ENCODE assay signal across 1 cellular context in genomic region chr10:55043540-55043939, GRCh38.
TF ChIP-seq lines count a peak whose summit lies in the region.

No MANE protein-coding gene starts in this region.

TF ChIP-seq in HEK293, 187 proteins besides CTCF, POLR2A, EP300 and RAD21 (continued from another document and continues in another):
- peak; percentile 62 for TF ChIP-seq ZNF623 (tag by site-specific recombination; IDR thresholded peaks at IDR 0.05)
- no peak for TF ChIP-seq MZF1 (tag by site-specific recombination; IDR thresholded peaks at IDR 0.05; ENCODE audit: borderline replicate concordance)
- no peak for TF ChIP-seq ZNF155 (tag by site-specific recombination; IDR thresholded peaks at IDR 0.05)
- no peak for TF ChIP-seq ZSCAN23 (tag by site-specific recombination; IDR thresholded peaks at IDR 0.05)
- peak; percentile 77 for TF ChIP-seq ZNF518A (tag by site-specific recombination; conservative IDR thresholded peaks at IDR 0.05; ENCODE audit: low read depth)
- TF ChIP-seq HOXC10 (CRISPR knock-in tag; IDR thresholded peaks at IDR 0.05), result no peak
- TF ChIP-seq ZNF37A (tag by site-specific recombination; IDR thresholded peaks at IDR 0.05), result no peak
- TF ChIP-seq ZNF664 (tag by site-specific recombination; IDR thresholded peaks at IDR 0.05), result no peak
- no peak for TF ChIP-seq ZNF514 (tag by site-specific recombination; IDR thresholded peaks at IDR 0.05)
- no peak for TF ChIP-seq ZNF645 (tag by site-specific recombination; IDR thresholded peaks at IDR 0.05)
- TF ChIP-seq ZBTB8A (tag by site-specific recombination; IDR thresholded peaks at IDR 0.05), result peak; percentile 53; the same call in 1 of the 2 replicates
- TF ChIP-seq TRIM28 (IDR thresholded peaks at IDR 0.05; ENCODE audit: borderline replicate concordance, low read length), result no peak
- TF ChIP-seq ZNF610 (tag by site-specific recombination; IDR thresholded peaks at IDR 0.05; ENCODE audit: borderline replicate concordance), result no peak
- no peak for TF ChIP-seq ZNF23 (tag by site-specific recombination; IDR thresholded peaks at IDR 0.05; ENCODE audit: borderline replicate concordance)
- TF ChIP-seq KLF16 (tag by site-specific recombination; IDR thresholded peaks at IDR 0.05), result no peak
- TF ChIP-seq ZNF707 (tag by site-specific recombination; IDR thresholded peaks at IDR 0.05), result no peak
- no peak for TF ChIP-seq ZNF114 (tag by site-specific recombination; IDR thresholded peaks at IDR 0.05)
- no peak for TF ChIP-seq ZNF311 (tag by site-specific recombination; IDR thresholded peaks at IDR 0.05; ENCODE audit: borderline replicate concordance)
- no peak for TF ChIP-seq OVOL3 (tag by site-specific recombination; IDR thresholded peaks at IDR 0.05)
- peak; percentile 75 for TF ChIP-seq ZNF555 (tag by site-specific recombination; conservative IDR thresholded peaks at IDR 0.05)
- TF ChIP-seq GLIS2 (tag by site-specific recombination; IDR thresholded peaks at IDR 0.05), result no peak
- TF ChIP-seq ZNF600 (tag by site-specific recombination; IDR thresholded peaks at IDR 0.05), result no peak
- TF ChIP-seq ZNF624 (tag by site-specific recombination; IDR thresholded peaks at IDR 0.05), result no peak
- peak; percentile 79 for TF ChIP-seq ZBTB11 (tag by site-specific recombination; conservative IDR thresholded peaks at IDR 0.05; ENCODE audit: low read depth)
- TF ChIP-seq YY2 (tag by site-specific recombination; IDR thresholded peaks at IDR 0.05), result no peak
- no peak for TF ChIP-seq ZNF341 (tag by site-specific recombination; IDR thresholded peaks at IDR 0.05; ENCODE audit: low read depth)
- no peak for TF ChIP-seq ZNF184 (tag by site-specific recombination; IDR thresholded peaks at IDR 0.05)
- no peak for TF ChIP-seq ZNF561 (tag by site-specific recombination; IDR thresholded peaks at IDR 0.05; ENCODE audit: borderline replicate concordance)
- TF ChIP-seq ZFHX2 (tag by site-specific recombination; conservative IDR thresholded peaks at IDR 0.05), result no peak
- TF ChIP-seq ZBTB21 (tag by site-specific recombination; IDR thresholded peaks at IDR 0.05), result peak; percentile 29; the same call in 1 of the 2 replicates
- no peak for TF ChIP-seq GLI4 (tag by site-specific recombination; IDR thresholded peaks at IDR 0.05)
- TF ChIP-seq ZNF48 (tag by site-specific recombination; IDR thresholded peaks at IDR 0.05), result no peak
- TF ChIP-seq PBX3 (CRISPR knock-in tag; IDR thresholded peaks at IDR 0.05), result no peak
- TF ChIP-seq GFI1B (tag by site-specific recombination; IDR thresholded peaks at IDR 0.05), result peak; percentile 48; the same call in 1 of the 2 replicates
- no peak for TF ChIP-seq PRDM6 (tag by site-specific recombination; IDR thresholded peaks at IDR 0.05)
- TF ChIP-seq ZNF19 (tag by site-specific recombination; IDR thresholded peaks at IDR 0.05; ENCODE audit: low read depth), result no peak
- TF ChIP-seq ZNF280D (tag by site-specific recombination; IDR thresholded peaks at IDR 0.05), result no peak
- TF ChIP-seq ZFP3 (tag by site-specific recombination; IDR thresholded peaks at IDR 0.05; ENCODE audit: low read depth), result 0 out of 2 replicates have a peak, but pooled peaks have one; percentile 32
- no peak for TF ChIP-seq EGR2 (tag by site-specific recombination; IDR thresholded peaks at IDR 0.05; ENCODE audit: low read depth)
- no peak for TF ChIP-seq ZSCAN18 (tag by site-specific recombination; IDR thresholded peaks at IDR 0.05)
- TF ChIP-seq ZNF571 (tag by site-specific recombination; IDR thresholded peaks at IDR 0.05), result no peak
- TF ChIP-seq ZNF335 (tag by site-specific recombination; conservative IDR thresholded peaks at IDR 0.05), result no peak
- TF ChIP-seq ZNF843 (tag by site-specific recombination; IDR thresholded peaks at IDR 0.05), result no peak
- no peak for TF ChIP-seq ZNF2 (tag by site-specific recombination; IDR thresholded peaks at IDR 0.05)
